Comparison of ENCODE assay signal across 20 cellular contexts in genomic region chr11:8015753-8016239, GRCh38.
DNase-seq lines count a peak whose midpoint lies in the region; ATAC-seq, FAIRE-seq and TF ChIP-seq lines count a peak whose summit lies in the region.
"Had no signal": no experiment of that assay in that cellular context is flagged by ENCODE, and none has a peak within 500 bp of the region (broad histone marks: within the 10 kb centered on the region; RNA-seq: fewer than 3 reads in every experiment).

No MANE protein-coding gene starts in this region.

- FAIRE-seq in HTR-8/SVneo (lab: Jason Lieb, UNC) = no peak
- FAIRE-seq: endometrium, GM12892 had no signal

- no peaks in the 10 kb centered on the region for H3K36me3 ChIP-seq in WERI-Rb-1
- H3K36me3 ChIP-seq: gastroesophageal sphincter, lower lobe of right lung, tibial nerve had no signal

- no peaks in the 10 kb centered on the region for H3K27me3 ChIP-seq in WERI-Rb-1 (ENCODE audit: insufficient read depth, low read depth, severe bottlenecking)
- H3K27me3 ChIP-seq: tibial nerve had no signal

- DNase-seq in activated CD8-positive, alpha-beta memory T cell treated with anti-CD3 and anti-CD28 coated beads, Interleukin-2, amount 50 U/mL, for 48 hours = peak; percentile 18
- no peak for DNase-seq in activated CD8-positive, alpha-beta memory T cell treated with anti-CD3 and anti-CD28 coated beads, Interleukin-2, amount 50 U/mL, for 4 hours
- DNase-seq in WERI-Rb-1 (no peak), foreskin fibroblast (peak; percentile 19 to 53), HTR-8/SVneo (ENCODE audit: insufficient read length, low spot score) (no peak), SIG-M5 (lab: John Stamatoyannopoulos, UW) (no peak)
- DNase-seq in activated CD4-positive, CD25-positive, alpha-beta regulatory T cell treated with anti-CD3 and anti-CD28 coated beads, Interleukin-2, amount 50 U/mL, for 72 hours = no peak
- DNase-seq: activated CD4-positive, alpha-beta T cell treated with anti-CD3 and anti-CD28 coated beads, Interleukin-2, amount 50 U/mL, for 4 hours; activated naive CD8-positive, alpha-beta T cell treated with anti-CD3 and anti-CD28 coated beads, Interleukin-2, amount 10 ng/mL, durations not matched to agents 7 days and 5 days; lower lobe of right lung; NCI-H1436 treated with DMSO at 0.1 percent for 48 hours; NCI-H345; T-helper 9 cell had no signal

- H3K9me3 ChIP-seq in WERI-Rb-1 (ENCODE audit: severe bottlenecking) = no peaks in the 10 kb centered on the region
- H3K9me3 ChIP-seq: gastroesophageal sphincter, lower lobe of right lung, tibial nerve had no signal

- no peak for ATAC-seq in HG02885 (IDR thresholded peaks at IDR 0.05; ENCODE audit: poor library complexity, unreplicated experiment)
- ATAC-seq: CD8-positive, alpha-beta T cell; gastroesophageal sphincter; lower lobe of right lung; naive thymus-derived CD8-positive, alpha-beta T cell had no signal

- peak overlapping the region; percentile 96; the same call in 1 of the 2 replicates for H3K27ac ChIP-seq in WERI-Rb-1
- H3K27ac ChIP-seq: gastroesophageal sphincter, lower lobe of right lung, tibial nerve had no signal

- TF ChIP-seq CTCF in WERI-Rb-1 (IDR thresholded peaks at IDR 0.05; ENCODE audit: low read depth, low read length) (no peak), foreskin fibroblast (IDR thresholded peaks at IDR 0.05; ENCODE audit: low read depth, low read length) (no peak)

- H3K4me3 ChIP-seq in WERI-Rb-1 (ENCODE audit: low read depth, low read length) (no peak overlapping the region), foreskin fibroblast (ENCODE audit: low read depth in 1 of 2, low read length in 2 of 2) (no peak overlapping the region)
- H3K4me3 ChIP-seq: gastroesophageal sphincter, lower lobe of right lung, tibial nerve had no signal

Comparison
In these comparisons a context has a peak if more than half of its experiments do, and no peak if none do; other contexts are left out.
1. DNase-seq: peak in activated CD8-positive, alpha-beta memory T cell treated with anti-CD3 and anti-CD28 coated beads, Interleukin-2, amount 50 U/mL, for 48 hours (single experiment) and foreskin fibroblast (2 of 2); none in activated CD8-positive, alpha-beta memory T cell treated with anti-CD3 and anti-CD28 coated beads, Interleukin-2, amount 50 U/mL, for 4 hours (single experiment), WERI-Rb-1 (single experiment), HTR-8/SVneo (single experiment), SIG-M5 (single experiment) and activated CD4-positive, CD25-positive, alpha-beta regulatory T cell treated with anti-CD3 and anti-CD28 coated beads, Interleukin-2, amount 50 U/mL, for 72 hours (single experiment).